8 cellular contexts compared by ENCODE assay signal in the genomic region with DNA sequence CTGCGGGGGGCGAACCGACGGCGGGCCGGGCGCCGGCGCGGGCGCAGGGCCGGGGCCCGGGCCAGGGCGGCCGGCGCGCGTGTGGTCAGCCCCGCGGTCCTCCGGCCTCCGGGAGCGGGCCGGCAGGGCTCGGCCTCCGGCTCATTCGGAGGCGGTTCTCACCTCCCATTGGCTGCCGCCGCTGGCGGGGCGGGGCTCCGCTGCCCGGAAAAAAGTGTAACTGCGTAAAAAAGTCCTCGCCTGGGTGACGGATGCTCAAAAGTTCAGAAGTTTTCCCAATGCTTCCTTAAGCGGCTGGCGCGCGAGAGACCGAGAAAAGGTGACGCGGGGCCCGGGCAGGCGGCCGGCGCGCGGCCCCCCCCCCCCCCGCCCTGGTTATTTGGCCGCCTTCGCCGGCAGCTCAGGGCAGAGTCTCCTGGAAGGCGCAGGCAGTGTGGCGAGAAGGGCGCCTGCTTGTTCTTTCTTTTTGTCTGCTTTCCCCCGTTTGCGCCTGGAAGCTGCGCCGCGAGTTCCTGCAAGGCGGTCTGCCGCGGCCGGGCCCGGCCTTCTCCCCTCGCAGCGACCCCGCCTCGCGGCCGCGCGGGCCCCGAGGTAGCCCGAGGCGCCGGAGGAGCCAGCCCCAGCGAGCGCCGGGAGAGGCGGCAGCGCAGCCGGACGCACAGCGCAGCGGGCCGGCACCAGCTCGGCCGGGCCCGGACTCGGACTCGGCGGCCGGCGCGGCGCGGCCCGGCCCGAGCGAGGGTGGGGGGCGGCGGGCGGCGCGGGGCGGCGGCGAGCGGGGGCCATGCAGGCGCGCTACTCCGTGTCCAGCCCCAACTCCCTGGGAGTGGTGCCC. TPM values are rescaled to one million over a fixed set of nuclear protein-coding genes. Genes with fewer than 3 reads are reported as not detected.
A peak's percentile ranks its signal among the peaks of the same experiment; 100 is the strongest.
DNase-seq lines count a peak whose midpoint lies in the region; ATAC-seq and TF ChIP-seq lines count a peak whose summit lies in the region.

A gene (plus strand): TSS at position 254 of the 835 bp plus-strand sequence. CDS start 531 bp downstream, at position 785.

- CTCF ChIA-PET in activated B cell treated with CpG ODN at 0.5 μM for 24 hours (lab: Charles Lee): no interaction called here

- 1% methylated on average over 47 to 115 of the region's 115 CpGs for WGBS in esophagus, 2 donors

- POLR2A ChIA-PET in activated B cell treated with CpG ODN at 0.5 μM for 24 hours (lab: Charles Lee): interaction anchor here (0.9 kb wide), 1 partner anchor 9 kb away, joined by 3 read pairs; no protein-coding TSS in a partner anchor

- peaks cover 43% of the 10 kb centered on the region for H3K4me1 Mint-ChIP-seq in activated B cell treated with CpG ODN at 0.5 μM for 24 hours

- H3K4me3 ChIP-seq in esophagus (ENCODE audit: low read depth in 1 of 2, low read length in 2 of 2) (peak within 1 kb of the TSS; percentile 65 to 72), mucosa of descending colon (no peak within 1 kb of the TSS)

- peak; percentile 63 for DNase-seq in NCI-H2171 treated with DMSO at 0.1 percent for 48 hours (lab: John Stamatoyannopoulos, UW)
- no peak for DNase-seq in NCI-H2171 (lab: John Stamatoyannopoulos, UW)
- peak; percentile 97 for DNase-seq in M059J (ENCODE audit: low read depth)
- DNase-seq in activated B cell treated with CpG ODN at 0.5 μM for 24 hours: peak; percentile 57
- peak; percentile 85 to 88 (median 86) for DNase-seq in mucosa of descending colon
- peak; percentile 96 for DNase-seq in ureter (ENCODE audit: low spot score)

- peaks cover 5% of the 10 kb centered on the region for H3K36me3 Mint-ChIP-seq in activated B cell treated with CpG ODN at 0.5 μM for 24 hours (ENCODE audit: low read depth)

- H3K27me3 ChIP-seq in esophagus (ENCODE audit: control insufficient read depth in 1 of 2, insufficient read depth in 2 of 2, low read length in 2 of 2): peaks cover 3 to 28% of the 10 kb centered on the region in 2 donors

- peak within 1 kb of the TSS; percentile 35 for H3K27ac Mint-ChIP-seq in activated B cell treated with CpG ODN at 0.5 μM for 24 hours

- peak; percentile 56 for ATAC-seq in GM21576 (IDR thresholded peaks at IDR 0.05; ENCODE audit: unreplicated experiment)
- ATAC-seq in activated B cell treated with CpG ODN at 0.5 μM for 24 hours (ENCODE audit: low read depth): peak; percentile 43
- ATAC-seq in mucosa of descending colon: peak; percentile 82

- H3K9me3 ChIP-seq in esophagus (ENCODE audit: control insufficient read depth in 2 of 2, insufficient read depth in 1 of 2, low read depth in 1 of 2, low read length in 1 of 2) (peaks cover 0 to 9% of the 10 kb centered on the region in 2 donors), mucosa of descending colon (no peaks in the 10 kb centered on the region)

- H3K27ac ChIP-seq in esophagus (ENCODE audit: low read depth in 2 of 2, low read length in 1 of 2): peak within 1 kb of the TSS; percentile 83 to 96

- H3K27me3 Mint-ChIP-seq in activated B cell treated with CpG ODN at 0.5 μM for 24 hours: peaks cover 57% of the 10 kb centered on the region

- intact Hi-C loops in activated B cell treated with CpG ODN at 0.5 μM for 24 hours (cut with micrococcal nuclease): loop anchor here (2.0 to 5.0 kb wide), 3 partner anchors 183 to 635 kb away; a partner anchor contains a TSS
- intact Hi-C loops in mucosa of descending colon (cut with DNase I, micrococcal nuclease): loop anchor here in 1 of 2 donors (10.0 kb wide), 4 partner anchors 495 to 1025 kb away; no protein-coding TSS in a partner anchor

- no peaks in the 10 kb centered on the region for H3K36me3 ChIP-seq in esophagus (ENCODE audit: control insufficient read depth in 2 of 2, insufficient read depth in 2 of 2, low read length in 1 of 2)
- no peaks in the 10 kb centered on the region for H3K36me3 ChIP-seq in mucosa of descending colon (ENCODE audit: low read depth)

- peak within 1 kb of the TSS; percentile 78 for H3K4me3 Mint-ChIP-seq in activated B cell treated with CpG ODN at 0.5 μM for 24 hours

- H3K9me3 Mint-ChIP-seq in activated B cell treated with CpG ODN at 0.5 μM for 24 hours: no peaks in the 10 kb centered on the region

- H3K4me1 ChIP-seq in esophagus (ENCODE audit: control insufficient read depth in 2 of 2, insufficient read depth in 2 of 2, low read length in 1 of 2) (peaks cover 6 to 12% of the 10 kb centered on the region in 2 donors), mucosa of descending colon (ENCODE audit: low read depth) (peaks cover 47% of the 10 kb centered on the region)

- TF ChIP-seq CTCF in activated B cell treated with CpG ODN at 0.5 μM for 24 hours (IDR thresholded peaks at IDR 0.05) (no peak), mucosa of descending colon (IDR thresholded peaks at IDR 0.05) (no peak)

RNA-seq across cellular contexts. Expression of the gene that starts here (rescaled TPM):
- 8.3 and 10.2 TPM in 2 replicates for total RNA-seq in M059J (2014; rRNA removed; shearing (Covaris generic))
- total RNA-seq in activated B cell treated with CpG ODN at 0.5 μM for 24 hours: 1.00 and 1.1 TPM in 2 replicates
- polyA plus RNA-seq in esophagus: 1 to 10 TPM; 1.5 to 2.3 TPM
- total RNA-seq in mucosa of descending colon: 1 to 10 TPM; 1.1 to 1.7 (median 1.6) TPM
- total RNA-seq in ureter: 41.9 TPM
